9 cellular contexts compared by ENCODE assay signal in the genomic region with DNA sequence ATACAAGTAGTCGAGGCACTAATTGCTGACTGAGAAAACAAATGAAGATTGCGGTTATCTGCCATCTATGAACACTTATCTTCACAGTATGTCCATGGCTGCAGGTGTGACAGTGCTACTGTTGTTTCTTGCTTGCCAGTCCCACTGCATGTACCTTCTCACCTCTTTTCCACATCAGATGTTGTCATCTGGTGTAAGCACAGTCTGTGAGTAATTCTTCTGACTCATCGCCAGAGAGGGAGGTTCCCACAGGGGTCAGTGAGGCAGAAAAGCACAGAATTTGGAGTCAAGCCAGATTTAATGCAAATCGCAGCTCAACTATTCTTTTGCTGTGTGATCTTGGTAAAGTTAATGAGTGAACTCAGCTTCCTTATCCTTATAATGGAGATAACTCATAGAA.
DNase-seq lines count a peak whose midpoint lies in the region; ATAC-seq, FAIRE-seq and TF ChIP-seq lines count a peak whose summit lies in the region.
"Had no signal": no experiment of that assay in that cellular context is flagged by ENCODE, and none has a peak within 500 bp of the region (broad histone marks: within the 10 kb centered on the region; RNA-seq: fewer than 3 reads in every experiment).

No MANE protein-coding gene starts in this region.

- H3K4me3 ChIP-seq in transverse colon: no peak overlapping the region

- peak overlapping the region; percentile 53 for H3K27ac ChIP-seq in epithelial cell of prostate
- no peak overlapping the region for H3K27ac ChIP-seq in transverse colon

- FAIRE-seq in GM18507 (lab: Jason Lieb, UNC): peak; percentile 98
- no peak for FAIRE-seq in frontal cortex (lab: Jason Lieb, UNC)
- FAIRE-seq: endometrium had no signal

- TF ChIP-seq CTCF in transverse colon (IDR thresholded peaks at IDR 0.05): no peak

- DNase-seq in AG08395 (ENCODE audit: low spot score) (peak; percentile 67), GM18507 (ENCODE audit: extremely low spot score, insufficient read length, low read depth) (no peak), NCI-H1417 treated with DMSO at 0.1 percent for 48 hours (lab: John Stamatoyannopoulos, UW) (peak; percentile 7), epithelial cell of prostate (ENCODE audit: low read depth, low spot score) (peak; percentile 65), transverse colon (peak; percentile 25), frontal cortex (ENCODE audit: low spot score in 2 of 2) (no peak), HuH-7 (ENCODE audit: low spot score) (no peak)

- TF ChIP-seq POLR2A in transverse colon (IDR thresholded peaks at IDR 0.05): no peak

- peak; percentile 91 for ATAC-seq in HG02759 (IDR thresholded peaks at IDR 0.05; ENCODE audit: unreplicated experiment)

- no peak for TF ChIP-seq EP300 in transverse colon (IDR thresholded peaks at IDR 0.05; ENCODE audit: low read depth)

- no peaks in the 10 kb centered on the region for H3K4me1 ChIP-seq in transverse colon

- H3K9me3 ChIP-seq in transverse colon: no peaks in the 10 kb centered on the region

- intact Hi-C loops in transverse colon (cut with DNase I; ENCODE audit: low total_unique reads): no loop called here

- H3K36me3 ChIP-seq in transverse colon: no peaks in the 10 kb centered on the region

- no peaks in the 10 kb centered on the region for H3K27me3 ChIP-seq in transverse colon

- WGBS in transverse colon (ENCODE audit: low coverage in 1 of 2), 2 donors: 0 to 54% methylated on average over 1 to 4 of the region's 4 CpGs

- in situ Hi-C loops in transverse colon (cut with MboI; ENCODE audit: low pct_ligation_motif_present in 1 of 4, low pct_unique_long_range_greater_than_20kb in 1 of 4, low sequenced_read_pairs in 3 of 4): no loop called here

Comparison
In these comparisons a context has a peak if more than half of its experiments do, and no peak if none do; other contexts are left out.
1. DNase-seq: peak in AG08395 (single experiment), NCI-H1417 treated with DMSO at 0.1 percent for 48 hours (single experiment), epithelial cell of prostate (single experiment) and transverse colon (single experiment); none in GM18507 (single experiment), frontal cortex (0 of 2) and HuH-7 (single experiment).